In genomic region chr12:12839886-12840285, GRCh38 we compare ENCODE assay signal across 9 cellular contexts. TPM values are rescaled to one million over a fixed set of nuclear protein-coding genes. Genes with fewer than 3 reads are reported as not detected.
A peak's percentile ranks its signal among the peaks of the same experiment; 100 is the strongest.
DNase-seq lines count a peak whose midpoint lies in the region; ATAC-seq and TF ChIP-seq lines count a peak whose summit lies in the region.
"Had no signal": no experiment of that assay in that cellular context is flagged by ENCODE, and none has a peak within 500 bp of the region (broad histone marks: within the 10 kb centered on the region; RNA-seq: fewer than 3 reads in every experiment).

No MANE protein-coding gene starts in this region.

- H3K36me3 ChIP-seq in right atrium auricular region = no peaks in the 10 kb centered on the region

- H3K9me3 Mint-ChIP-seq in immature natural killer cell = no peaks in the 10 kb centered on the region
- H3K9me3 Mint-ChIP-seq: neural crest cell had no signal

- H3K27ac Mint-ChIP-seq in T-helper 17 cell = no peak overlapping the region
- H3K27ac Mint-ChIP-seq in immature natural killer cell = no peak overlapping the region

- H3K27me3 ChIP-seq in right atrium auricular region = no peaks in the 10 kb centered on the region

- DNase-seq in Right ventricle myocardium superior (peak; percentile 67), cardiac septum (ENCODE audit: low spot score) (no peak), T-helper 17 cell (no peak), right atrium auricular region (ENCODE audit: low spot score) (peak; percentile 67), ureter (ENCODE audit: low spot score) (peak; percentile 69), immature natural killer cell (no peak)

- no peaks in the 10 kb centered on the region for H3K36me3 Mint-ChIP-seq in T-helper 17 cell (ENCODE audit: low read depth)
- H3K36me3 Mint-ChIP-seq in immature natural killer cell = peaks cover 0 to 7% (median 0%) of the 10 kb centered on the region in 3 donors

- no peak overlapping the region for H3K27ac ChIP-seq in right atrium auricular region

- peak; percentile 53 for ATAC-seq in Right ventricle myocardium superior (ENCODE audit: poor library complexity)
- no peak for ATAC-seq in T-helper 17 cell
- no peak for ATAC-seq in GM18909 (IDR thresholded peaks at IDR 0.05; ENCODE audit: poor library complexity, unreplicated experiment)
- no peak for ATAC-seq in GM19035 (IDR thresholded peaks at IDR 0.05; ENCODE audit: unreplicated experiment)

- TF ChIP-seq CTCF in right atrium auricular region (IDR thresholded peaks at IDR 0.05) = no peak

- H3K4me1 ChIP-seq in right atrium auricular region = no peaks in the 10 kb centered on the region

- peaks cover 10% of the 10 kb centered on the region for H3K4me1 Mint-ChIP-seq in T-helper 17 cell
- peaks cover 0 to 6% of the 10 kb centered on the region in 2 donors for H3K4me1 Mint-ChIP-seq in immature natural killer cell
- H3K4me1 Mint-ChIP-seq: neural crest cell had no signal

- H3K9me3 ChIP-seq in T-helper 17 cell (ENCODE audit: control insufficient read depth, low read length, poor library complexity, severe bottlenecking) (no peaks in the 10 kb centered on the region), right atrium auricular region (no peaks in the 10 kb centered on the region)

- intact Hi-C loops in Right ventricle myocardium superior (cut with DNase I) (no loop called here), cardiac septum (cut with DNase I) (no loop called here)

- no peaks in the 10 kb centered on the region for H3K27me3 Mint-ChIP-seq in T-helper 17 cell
- H3K27me3 Mint-ChIP-seq in immature natural killer cell (ENCODE audit: low read depth in 3 of 3) = peaks cover 0 to 3% (median 0%) of the 10 kb centered on the region in 3 donors

- H3K4me3 Mint-ChIP-seq in T-helper 17 cell (peak overlapping the region; percentile 49), immature natural killer cell (no peak overlapping the region)
- H3K4me3 Mint-ChIP-seq: neural crest cell had no signal

- no peak overlapping the region for H3K4me3 ChIP-seq in right atrium auricular region

RNA-seq across cellular contexts. Expression of gene DDX47, which starts 26.7 kb away (rescaled TPM):
- total RNA-seq in Right ventricle myocardium superior (24.9 TPM), cardiac septum (25.5 TPM), T-helper 17 cell (100 to 1,000 TPM; 135 to 141 TPM), right atrium auricular region (10 to 100 TPM; 24.1 to 35.6 TPM), ureter (79.7 TPM)
- 10 to 100 TPM; 39.3 to 62.7 (median 51.1) TPM for polyA plus RNA-seq in immature natural killer cell

RNA-seq across cellular contexts. Expression of gene GPRC5A, which starts 51.5 kb away (rescaled TPM):
- total RNA-seq in Right ventricle myocardium superior (2.0 TPM), cardiac septum (0.78 TPM), T-helper 17 cell (under 1 TPM; 0.02 to 0.26 TPM), right atrium auricular region (10 to 100 TPM; 10.1 to 14.3 TPM), ureter (26.2 TPM)
- polyA plus RNA-seq in immature natural killer cell = not detected
- total RNA-seq: neural crest cell had no signal

RNA-seq across cellular contexts. Expression of gene APOLD1, which starts 54.4 kb away (rescaled TPM):
- total RNA-seq in Right ventricle myocardium superior (18.8 TPM), cardiac septum (13.0 TPM), T-helper 17 cell (1 to 10 TPM; 3.1 to 5.1 TPM), right atrium auricular region (10 to 100 TPM; 49.9 to 70.2 TPM), ureter (35.9 TPM)
- under 1 TPM in 1 of 3 donors, not detected in 2; 0.34 TPM for polyA plus RNA-seq in immature natural killer cell

Comparison
In these comparisons a context has a peak if more than half of its experiments do, and no peak if none do; other contexts are left out.
1. DNase-seq: peak in Right ventricle myocardium superior (single experiment), right atrium auricular region (single experiment) and ureter (single experiment); none in cardiac septum (single experiment), T-helper 17 cell (0 of 3) and immature natural killer cell (0 of 3).